1 cellular context compared by ENCODE assay signal in the genomic region with DNA sequence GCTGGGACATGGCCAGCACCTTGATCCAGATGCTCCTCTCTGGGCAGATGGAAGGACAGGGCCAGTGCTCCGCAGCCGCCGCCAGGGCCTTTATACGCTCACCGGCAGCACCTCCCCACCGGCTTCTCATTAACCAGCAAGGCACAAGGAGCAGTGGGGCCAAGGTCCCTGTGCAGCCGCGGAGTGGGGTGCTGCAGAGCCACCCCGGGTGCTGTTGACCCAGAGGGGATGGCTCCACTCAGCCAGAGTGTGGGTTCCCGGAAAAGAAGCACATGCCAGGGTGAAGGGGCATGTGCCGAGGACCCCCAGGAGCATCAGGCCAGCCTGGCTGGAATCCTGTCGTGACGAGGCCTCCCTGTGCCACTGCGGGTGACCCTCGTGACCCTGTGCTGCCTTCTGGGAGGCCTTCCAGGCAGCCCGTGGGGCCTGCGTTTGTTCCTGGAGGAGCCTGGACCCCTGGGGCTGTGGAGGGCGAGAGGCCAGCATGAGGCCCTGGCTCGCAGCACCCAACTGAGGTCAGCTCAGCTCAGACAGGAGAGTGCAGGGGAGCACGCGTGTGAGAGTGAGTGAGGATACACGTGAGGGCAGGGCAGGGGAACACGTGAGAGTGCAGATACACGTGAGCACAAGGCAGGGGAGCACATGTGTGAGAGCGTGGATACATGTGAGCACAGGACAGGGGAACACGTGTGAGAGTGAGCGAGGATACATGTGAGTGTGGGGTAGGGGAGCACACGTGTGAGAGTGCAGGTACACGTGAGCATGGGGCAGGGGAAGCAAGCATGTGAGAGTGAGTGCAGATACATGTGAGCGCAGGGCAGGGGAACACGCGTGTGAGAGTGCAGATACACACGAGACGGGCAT.
TF ChIP-seq lines count a peak whose summit lies in the region.

A gene with protein sequence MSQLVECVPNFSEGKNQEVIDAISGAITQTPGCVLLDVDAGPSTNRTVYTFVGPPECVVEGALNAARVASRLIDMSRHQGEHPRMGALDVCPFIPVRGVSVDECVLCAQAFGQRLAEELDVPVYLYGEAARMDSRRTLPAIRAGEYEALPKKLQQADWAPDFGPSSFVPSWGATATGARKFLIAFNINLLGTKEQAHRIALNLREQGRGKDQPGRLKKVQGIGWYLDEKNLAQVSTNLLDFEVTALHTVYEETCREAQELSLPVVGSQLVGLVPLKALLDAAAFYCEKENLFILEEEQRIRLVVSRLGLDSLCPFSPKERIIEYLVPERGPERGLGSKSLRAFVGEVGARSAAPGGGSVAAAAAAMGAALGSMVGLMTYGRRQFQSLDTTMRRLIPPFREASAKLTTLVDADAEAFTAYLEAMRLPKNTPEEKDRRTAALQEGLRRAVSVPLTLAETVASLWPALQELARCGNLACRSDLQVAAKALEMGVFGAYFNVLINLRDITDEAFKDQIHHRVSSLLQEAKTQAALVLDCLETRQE (minus strand): TSS at position 66 of the 864 bp plus-strand sequence. CDS start 56 bp downstream, at position 10.

TF ChIP-seq in HepG2, 621 proteins besides CTCF, POLR2A, EP300 and RAD21 (continued from another document and continues in another):
- no peak for TF ChIP-seq AFF4 (CRISPR knock-in tag; IDR thresholded peaks at IDR 0.05)
- TF ChIP-seq ZNF605 (CRISPR knock-in tag; IDR thresholded peaks at IDR 0.05): peak; percentile 87
- TF ChIP-seq MEIS1 (CRISPR knock-in tag; IDR thresholded peaks at IDR 0.05; ENCODE audit: borderline replicate concordance): no peak
- TF ChIP-seq SIN3A (IDR thresholded peaks at IDR 0.05; ENCODE audit: borderline replicate concordance, low read depth, low read length): peak; percentile 71; the same call in 1 of the 2 replicates
- TF ChIP-seq, protein P1, sequence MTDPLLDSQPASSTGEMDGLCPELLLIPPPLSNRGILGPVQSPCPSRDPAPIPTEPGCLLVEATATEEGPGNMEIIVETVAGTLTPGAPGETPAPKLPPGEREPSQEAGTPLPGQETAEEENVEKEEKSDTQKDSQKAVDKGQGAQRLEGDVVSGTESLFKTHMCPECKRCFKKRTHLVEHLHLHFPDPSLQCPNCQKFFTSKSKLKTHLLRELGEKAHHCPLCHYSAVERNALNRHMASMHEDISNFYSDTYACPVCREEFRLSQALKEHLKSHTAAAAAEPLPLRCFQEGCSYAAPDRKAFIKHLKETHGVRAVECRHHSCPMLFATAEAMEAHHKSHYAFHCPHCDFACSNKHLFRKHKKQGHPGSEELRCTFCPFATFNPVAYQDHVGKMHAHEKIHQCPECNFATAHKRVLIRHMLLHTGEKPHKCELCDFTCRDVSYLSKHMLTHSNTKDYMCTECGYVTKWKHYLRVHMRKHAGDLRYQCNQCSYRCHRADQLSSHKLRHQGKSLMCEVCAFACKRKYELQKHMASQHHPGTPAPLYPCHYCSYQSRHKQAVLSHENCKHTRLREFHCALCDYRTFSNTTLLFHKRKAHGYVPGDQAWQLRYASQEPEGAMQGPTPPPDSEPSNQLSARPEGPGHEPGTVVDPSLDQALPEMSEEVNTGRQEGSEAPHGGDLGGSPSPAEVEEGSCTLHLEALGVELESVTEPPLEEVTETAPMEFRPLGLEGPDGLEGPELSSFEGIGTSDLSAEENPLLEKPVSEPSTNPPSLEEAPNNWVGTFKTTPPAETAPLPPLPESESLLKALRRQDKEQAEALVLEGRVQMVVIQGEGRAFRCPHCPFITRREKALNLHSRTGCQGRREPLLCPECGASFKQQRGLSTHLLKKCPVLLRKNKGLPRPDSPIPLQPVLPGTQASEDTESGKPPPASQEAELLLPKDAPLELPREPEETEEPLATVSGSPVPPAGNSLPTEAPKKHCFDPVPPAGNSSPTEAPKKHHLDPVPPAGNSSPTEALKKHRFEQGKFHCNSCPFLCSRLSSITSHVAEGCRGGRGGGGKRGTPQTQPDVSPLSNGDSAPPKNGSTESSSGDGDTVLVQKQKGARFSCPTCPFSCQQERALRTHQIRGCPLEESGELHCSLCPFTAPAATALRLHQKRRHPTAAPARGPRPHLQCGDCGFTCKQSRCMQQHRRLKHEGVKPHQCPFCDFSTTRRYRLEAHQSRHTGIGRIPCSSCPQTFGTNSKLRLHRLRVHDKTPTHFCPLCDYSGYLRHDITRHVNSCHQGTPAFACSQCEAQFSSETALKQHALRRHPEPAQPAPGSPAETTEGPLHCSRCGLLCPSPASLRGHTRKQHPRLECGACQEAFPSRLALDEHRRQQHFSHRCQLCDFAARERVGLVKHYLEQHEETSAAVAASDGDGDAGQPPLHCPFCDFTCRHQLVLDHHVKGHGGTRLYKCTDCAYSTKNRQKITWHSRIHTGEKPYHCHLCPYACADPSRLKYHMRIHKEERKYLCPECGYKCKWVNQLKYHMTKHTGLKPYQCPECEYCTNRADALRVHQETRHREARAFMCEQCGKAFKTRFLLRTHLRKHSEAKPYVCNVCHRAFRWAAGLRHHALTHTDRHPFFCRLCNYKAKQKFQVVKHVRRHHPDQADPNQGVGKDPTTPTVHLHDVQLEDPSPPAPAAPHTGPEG (CRISPR knock-in tag; IDR thresholded peaks at IDR 0.05): no peak
- peak; percentile 57; the same call in 1 of the 2 replicates for TF ChIP-seq ZNF264 (CRISPR knock-in tag; IDR thresholded peaks at IDR 0.05)
- peak; percentile 77; the same call in 1 of the 2 replicates for TF ChIP-seq LBX2 (CRISPR knock-in tag; IDR thresholded peaks at IDR 0.05; ENCODE audit: borderline replicate concordance)
- TF ChIP-seq ZNF879 (CRISPR knock-in tag; IDR thresholded peaks at IDR 0.05): no peak
- TF ChIP-seq TFDP1 (CRISPR knock-in tag; IDR thresholded peaks at IDR 0.05; ENCODE audit: borderline replicate concordance): peak; percentile 17; the same call in 1 of the 2 replicates
- TF ChIP-seq ZNF768 (CRISPR knock-in tag; IDR thresholded peaks at IDR 0.05): no peak
- no peak for TF ChIP-seq ZNF138 (CRISPR knock-in tag; IDR thresholded peaks at IDR 0.05; ENCODE audit: low read depth)
- TF ChIP-seq KIAA2018 (CRISPR knock-in tag; IDR thresholded peaks at IDR 0.05; ENCODE audit: borderline replicate concordance): no peak
- TF ChIP-seq POLR2AphosphoS2 (IDR thresholded peaks at IDR 0.05; ENCODE audit: low read depth, low read length): no peak
- TF ChIP-seq SMARCC2 (IDR thresholded peaks at IDR 0.05): no peak
- no peak for TF ChIP-seq SMAD9 (CRISPR knock-in tag; IDR thresholded peaks at IDR 0.05)
- TF ChIP-seq KLF9 (CRISPR knock-in tag; IDR thresholded peaks at IDR 0.05; ENCODE audit: low read depth): no peak
- peak; percentile 67 for TF ChIP-seq PHF21A (CRISPR knock-in tag; IDR thresholded peaks at IDR 0.05)
- TF ChIP-seq ZNF12 (CRISPR knock-in tag; IDR thresholded peaks at IDR 0.05): no peak
- TF ChIP-seq ZNF790 (CRISPR knock-in tag; IDR thresholded peaks at IDR 0.05; ENCODE audit: borderline replicate concordance): no peak
- TF ChIP-seq RFX5 (IDR thresholded peaks at IDR 0.05; ENCODE audit: low read depth, low read length): no peak
- no peak for TF ChIP-seq ARNT2 (CRISPR knock-in tag; IDR thresholded peaks at IDR 0.05; ENCODE audit: low read depth)
- TF ChIP-seq HES4 (CRISPR knock-in tag; IDR thresholded peaks at IDR 0.05; ENCODE audit: borderline replicate concordance): peak; percentile 40
- TF ChIP-seq ZNF563 (CRISPR knock-in tag; IDR thresholded peaks at IDR 0.05): peak; percentile 82
- TF ChIP-seq ZNF713 (CRISPR knock-in tag; IDR thresholded peaks at IDR 0.05): no peak
- no peak for TF ChIP-seq GMEB2 (CRISPR knock-in tag; IDR thresholded peaks at IDR 0.05; ENCODE audit: low read depth)
- peak; percentile 37; the same call in 1 of the 2 replicates for TF ChIP-seq NCOA2 (CRISPR knock-in tag; IDR thresholded peaks at IDR 0.05)
- peak; percentile 76; the same call in 1 of the 2 replicates for TF ChIP-seq PRMT3 (CRISPR knock-in tag; IDR thresholded peaks at IDR 0.05; ENCODE audit: borderline replicate concordance, low read depth)
- TF ChIP-seq ZNF326 (CRISPR knock-in tag; IDR thresholded peaks at IDR 0.05; ENCODE audit: borderline replicate concordance): no peak
